ENCODE assay signal across 11 cellular contexts in genomic region chr22:39212721-39213376, GRCh38. TPM values are rescaled to one million over a fixed set of nuclear protein-coding genes. Genes with fewer than 3 reads are reported as not detected.
A peak's percentile ranks its signal among the peaks of the same experiment; 100 is the strongest.
DNase-seq lines count a peak whose midpoint lies in the region; ATAC-seq, FAIRE-seq and TF ChIP-seq lines count a peak whose summit lies in the region.
"Had no signal": no experiment of that assay in that cellular context is flagged by ENCODE, and none has a peak within 500 bp of the region (broad histone marks: within the 10 kb centered on the region; RNA-seq: fewer than 3 reads in every experiment).

No MANE protein-coding gene starts in this region.

- H2AFZ ChIP-seq in GM12878 (ENCODE audit: control insufficient read depth, low read depth, low read length), result no peak overlapping the region

- H2AK5ac ChIP-seq in mesendoderm (ENCODE audit: low read length), result no peak overlapping the region

- no peak for TF ChIP-seq RAD21 in GM12878 (IDR thresholded peaks at IDR 0.05; ENCODE audit: insufficient read depth, low read depth, low read length)

- peak overlapping the region; percentile 50 for H3K9ac ChIP-seq in HUES6 (ENCODE audit: low read length)
- no peak overlapping the region for H3K9ac ChIP-seq in GM12878 (ENCODE audit: control insufficient read depth, insufficient read depth, low read length)
- no peak overlapping the region for H3K9ac ChIP-seq in mesendoderm (ENCODE audit: low read length)

- no peak overlapping the region for H3K4me2 ChIP-seq in GM12878 (ENCODE audit: control insufficient read depth, insufficient read depth)
- no peak overlapping the region for H3K4me2 ChIP-seq in mesendoderm (ENCODE audit: low read length)

- no peaks in the 10 kb centered on the region for H3K36me3 ChIP-seq in HUES6 (ENCODE audit: control insufficient read depth, insufficient read depth, low read length)
- H3K36me3 ChIP-seq in GM12878 (ENCODE audit: control insufficient read depth in 2 of 2, insufficient read depth in 2 of 2, low read length in 1 of 2), result no peaks in the 10 kb centered on the region
- no peaks in the 10 kb centered on the region for H3K36me3 ChIP-seq in mesendoderm (ENCODE audit: control insufficient read depth, insufficient read depth, low read length)
- H3K36me3 ChIP-seq: gastrocnemius medialis had no signal

- intact Hi-C loops in GM12878 (cut with micrococcal nuclease; ENCODE audit: unreplicated experiment), result no loop called here

- no peak overlapping the region for H3K4me3 ChIP-seq in HUES6 (ENCODE audit: low read depth, low read length)
- no peak overlapping the region for H3K4me3 ChIP-seq in GM12878
- no peak overlapping the region for H3K4me3 ChIP-seq in mesendoderm (ENCODE audit: low read length)
- H3K4me3 ChIP-seq: gastrocnemius medialis had no signal

- RAD21 ChIA-PET in GM12878 (lab: Charles Lee; ENCODE audit: unreplicated experiment), result interaction anchor here (1.0 kb wide), 1 partner anchor 104 kb away, joined by 3 read pairs; no protein-coding TSS in a partner anchor

- 33% methylated on average over 11 of the region's 12 CpGs for WGBS in GM12878 (ENCODE audit: insufficient coverage, insufficient replicate concordance, low lambda C conversion rate, missing lambda C conversion rate)
- WGBS in mesendoderm (ENCODE audit: extremely low coverage, insufficient coverage, low lambda C conversion rate), result no CpG with 5 or more reads among the region's 12 CpGs

- no peak for TF ChIP-seq EP300 in GM12878 (IDR thresholded peaks at IDR 0.05; ENCODE audit: borderline replicate concordance in 1 of 2, control insufficient read depth in 1 of 2, low read depth in 2 of 2, low read length in 2 of 2)

- no peak overlapping the region for H3K18ac ChIP-seq in mesendoderm (ENCODE audit: low read length)

- H2BK120ac ChIP-seq in mesendoderm (ENCODE audit: low read depth, low read length), result no peak overlapping the region

- no peaks in the 10 kb centered on the region for H3K9me3 ChIP-seq in HUES6 (ENCODE audit: control insufficient read depth, insufficient read depth, low read depth, low read length)
- no peaks in the 10 kb centered on the region for H3K9me3 ChIP-seq in GM12878 (replicated peaks; ENCODE audit: control insufficient read depth, insufficient read depth, low read length)
- H3K9me3 ChIP-seq: gastrocnemius medialis had no signal

- no peak overlapping the region for H4K5ac ChIP-seq in mesendoderm (ENCODE audit: low read length)

- H3K4ac ChIP-seq in mesendoderm (ENCODE audit: low read depth, low read length), result no peak overlapping the region

- TF ChIP-seq POLR2A in GM12878 (IDR thresholded peaks at IDR 0.05; ENCODE audit: low read depth, low read length), result no peak

- no peaks in the 10 kb centered on the region for H3K79me1 ChIP-seq in mesendoderm (ENCODE audit: low read length)

- CTCF ChIA-PET in GM12878 (lab: Yijun Ruan, JAX), result interaction anchor here (1.0 to 4.3 kb wide), 2 partner anchors 18 to 43 kb away, joined by 4 to 20 read pairs; no protein-coding TSS in a partner anchor

- peak overlapping the region; percentile 66; the same call in 1 of the 2 replicates for H3K27ac ChIP-seq in HUES6 (ENCODE audit: low read depth, low read length)
- no peak overlapping the region for H3K27ac ChIP-seq in GM12878 (ENCODE audit: control insufficient read depth, insufficient read depth)
- no peak overlapping the region for H3K27ac ChIP-seq in mesendoderm (ENCODE audit: low read depth, low read length)
- H3K27ac ChIP-seq: gastrocnemius medialis, VCaP had no signal

- SMC1A ChIA-PET in GM12878 (lab: Charles Lee; ENCODE audit: uncharacterized antibody, unreplicated experiment), result no interaction called here

- H3K4me1 ChIP-seq in HUES6 (ENCODE audit: control insufficient read depth, insufficient read depth, low read length) (peaks cover 38% of the 10 kb centered on the region), GM12878 (ENCODE audit: control insufficient read depth, insufficient read depth, low read length) (no peaks in the 10 kb centered on the region), mesendoderm (ENCODE audit: control insufficient read depth, low read depth, low read length) (peaks cover 3% of the 10 kb centered on the region)
- H3K4me1 ChIP-seq: gastrocnemius medialis had no signal

- peak; percentile 57 for DNase-seq in Daoy (ENCODE audit: low read depth)
- DNase-seq in GM12878 (ENCODE audit: low read depth, low spot score), result no peak
- DNase-seq in mesendoderm, result peak; percentile 85
- no peak for DNase-seq in CD1c-positive myeloid dendritic cell (ENCODE audit: extremely low spot score)
- DNase-seq in GM19238 (ENCODE audit: insufficient read length, low spot score), result no peak
- DNase-seq in OCI-M2 (lab: John Stamatoyannopoulos, UW; ENCODE audit: unreplicated experiment), result no peak
- DNase-seq: gastrocnemius medialis, naive B cell had no signal

- H4K20me1 ChIP-seq in GM12878 (ENCODE audit: control insufficient read depth, insufficient read depth), result no peaks in the 10 kb centered on the region

- H3K79me2 ChIP-seq in GM12878 (ENCODE audit: control insufficient read depth, insufficient read depth, low read length), result no peaks in the 10 kb centered on the region
- H3K79me2 ChIP-seq in mesendoderm (ENCODE audit: control insufficient read depth, insufficient read depth, low read length), result no peaks in the 10 kb centered on the region

- H3K27me3 ChIP-seq in HUES6 (ENCODE audit: control insufficient read depth, insufficient read depth, low read length), result no peaks in the 10 kb centered on the region
- H3K27me3 ChIP-seq in GM12878 (replicated peaks in 1 of 2; ENCODE audit: control insufficient read depth in 2 of 2, insufficient read depth in 2 of 2, low read length in 1 of 2), result no peaks in the 10 kb centered on the region; a peak in 1 of 4 replicates
- no peaks in the 10 kb centered on the region for H3K27me3 ChIP-seq in mesendoderm (ENCODE audit: insufficient read depth, low read length, poor library complexity)
- H3K27me3 ChIP-seq: gastrocnemius medialis had no signal

- in situ Hi-C loops in GM12878 (cut with MboI), result no loop called here

- H4K8ac ChIP-seq in mesendoderm (ENCODE audit: low read depth, low read length), result no peak overlapping the region

- TF ChIP-seq CTCF in GM12878 (IDR thresholded peaks at IDR 0.05 in 2 of 3, conservative IDR thresholded peaks at IDR 0.05 in 1 of 3; ENCODE audit: control insufficient read depth in 2 of 3, extremely low read depth in 1 of 3, insufficient read depth in 1 of 3, low read depth in 3 of 3, low read length in 3 of 3), result no peak

- no TSS peak for BruUV-seq in GM12878 (replicated peaks; lab: Mats Ljungman, UMichigan)

- no peak overlapping the region for H3K23ac ChIP-seq in mesendoderm (ENCODE audit: low read length)

- ATAC-seq in GM12878 (peak; percentile 35), GM21723 (IDR thresholded peaks at IDR 0.05; ENCODE audit: unreplicated experiment) (no peak)
- ATAC-seq: gastrocnemius medialis had no signal

- no peak for FAIRE-seq in GM12878 (lab: Jason Lieb, UNC)

- no peak overlapping the region for H2BK5ac ChIP-seq in mesendoderm (ENCODE audit: low read length)

- H2BK15ac ChIP-seq in mesendoderm (replicated peaks; ENCODE audit: low read depth), result no peak overlapping the region

- peak overlapping the region; percentile 49 for H3K56ac ChIP-seq in mesendoderm (ENCODE audit: low read length)

- POLR2A ChIA-PET in GM12878 (lab: Charles Lee), result interaction anchor here (0.7 kb wide), 1 partner anchor 85 kb away, joined by 7 read pairs; no protein-coding TSS in a partner anchor

TF ChIP-seq in GM12878, 131 proteins besides CTCF, POLR2A, EP300 and RAD21 (continues in another document):
- no peak for TF ChIP-seq NFXL1 (IDR thresholded peaks at IDR 0.05; ENCODE audit: borderline replicate concordance)

RNA-seq across cellular contexts. Expression of gene PDGFB, which starts 31.9 kb away (rescaled TPM):
- 0.11 and 0.18 TPM in 2 replicates for total RNA-seq in Daoy (2014; rRNA removed; shearing (Covaris generic))
- total RNA-seq in GM12878 (2013; cell fraction: nucleolus; rRNA removed), result not detected in 2 replicates
- 0.56 and 1.0 TPM in 2 replicates for total RNA-seq in GM12878 (2014; rRNA removed)
- 0.46 and 0.58 TPM in 2 replicates for total RNA-seq in GM12878 (2014; rRNA removed; fragmentation: Illumina TruSeq; extraction: Trizol)
- total RNA-seq in GM12878 (2021), result 0.98 and 1.1 TPM in 2 replicates
- 0.25 TPM for polyA plus RNA-seq in GM12878 (2011; ENCODE audit: low read depth)
- not detected in 2 replicates for polyA plus RNA-seq in GM12878 (2011; rRNA removed)
- polyA plus RNA-seq in GM12878 (2011; cell fraction: cytosol; rRNA removed), result 0.07 TPM in 1 of 2 replicates, not detected in the other
- polyA plus RNA-seq in GM12878 (2011; cell fraction: nucleus; rRNA removed), result 0.09 and 0.19 TPM in 2 replicates
- 0.39 and 1.6 TPM in 2 replicates for polyA plus RNA-seq in GM12878 (2012)
- 0.29 and 0.57 TPM in 2 replicates for polyA plus RNA-seq in GM12878 (2014; fragmentation: Illumina TruSeq; extraction: Trizol)
- under 1 TPM; 0.13 to 0.19 TPM for polyA plus RNA-seq in GM12878 (2014; fragmentation: Nextera tagmentation; extraction: Ambion mirVana)
- polyA plus RNA-seq in GM12878 (2014; rRNA removed), result 0.76 and 0.91 TPM in 2 replicates
- polyA plus RNA-seq in GM12878 (2016; fragmentation: Nextera tagmentation; extraction: Ambion mirVana), result under 1 TPM; 0.23 to 0.24 TPM
- not detected in 2 replicates for polyA minus RNA-seq in GM12878 (2011; rRNA and poly(A)+ RNA removed)
- not detected in 2 replicates for polyA minus RNA-seq in GM12878 (2011; cell fraction: cytosol; rRNA and poly(A)+ RNA removed)
- polyA minus RNA-seq in GM12878 (2011; cell fraction: nucleus; rRNA and poly(A)+ RNA removed), result not detected in 2 replicates
- polyA plus RNA-seq in mesendoderm (2013, experiment 1 of 2), result 3.6 TPM
- 3.7 TPM for polyA plus RNA-seq in mesendoderm (2013, experiment 2 of 2)

Comparison
In these comparisons a context has a peak if more than half of its experiments do, and no peak if none do; other contexts are left out.
1. DNase-seq: peak in Daoy (single experiment) and mesendoderm (single experiment); none in GM12878 (single experiment), CD1c-positive myeloid dendritic cell (single experiment), GM19238 (single experiment) and OCI-M2 (single experiment).